In genomic region chr1:109099871-109100757, GRCh38 we compare ENCODE assay signal across 1 cellular context.
TF ChIP-seq lines count a peak whose summit lies in the region.

No MANE protein-coding gene starts in this region.

TF ChIP-seq in HepG2, 621 proteins besides CTCF, POLR2A, EP300 and RAD21 (continued from another document and continues in another):
- TF ChIP-seq FOXP4 (CRISPR knock-in tag; IDR thresholded peaks at IDR 0.05), result peak; percentile 78
- TF ChIP-seq RBFOX2 (IDR thresholded peaks at IDR 0.05; ENCODE audit: low read depth, low read length), result peak; percentile 100
- peak; percentile 91 for TF ChIP-seq ZNF790 (CRISPR knock-in tag; IDR thresholded peaks at IDR 0.05; ENCODE audit: borderline replicate concordance)
- peak; percentile 96; the same call in 1 of the 2 replicates for TF ChIP-seq REPIN1 (CRISPR knock-in tag; IDR thresholded peaks at IDR 0.05; ENCODE audit: borderline replicate concordance, low read depth)
- TF ChIP-seq UBTF (CRISPR knock-in tag; IDR thresholded peaks at IDR 0.05), result peak; percentile 78
- TF ChIP-seq ZNF580 (CRISPR knock-in tag; IDR thresholded peaks at IDR 0.05; ENCODE audit: borderline replicate concordance, low read depth), result no peak; the same call in 1 of the 2 replicates
- no peak for TF ChIP-seq HMGA1 (CRISPR knock-in tag; conservative IDR thresholded peaks at IDR 0.05)
- TF ChIP-seq CAMTA2 (CRISPR knock-in tag; IDR thresholded peaks at IDR 0.05; ENCODE audit: borderline replicate concordance), result peak; percentile 85; the same call in 1 of the 2 replicates
- TF ChIP-seq ZNF572 (CRISPR knock-in tag; IDR thresholded peaks at IDR 0.05), result peak; percentile 89; the same call in 1 of the 2 replicates
- no peak for TF ChIP-seq USF2 (IDR thresholded peaks at IDR 0.05; ENCODE audit: low read depth, low read length)
- TF ChIP-seq USF2 (CRISPR knock-in tag; IDR thresholded peaks at IDR 0.05; ENCODE audit: borderline replicate concordance), result peak; percentile 31; the same call in 1 of the 2 replicates
- TF ChIP-seq PHF5A (CRISPR knock-in tag; IDR thresholded peaks at IDR 0.05; ENCODE audit: low read depth, unreplicated experiment), result no peak
- TF ChIP-seq ZNF232 (CRISPR knock-in tag; IDR thresholded peaks at IDR 0.05; ENCODE audit: borderline replicate concordance), result no peak
- peak; percentile 81 for TF ChIP-seq ZMYM3 (CRISPR knock-in tag; IDR thresholded peaks at IDR 0.05)
- TF ChIP-seq DRAP1 (CRISPR knock-in tag; IDR thresholded peaks at IDR 0.05), result peak; percentile 98
- TF ChIP-seq YEATS2 (CRISPR knock-in tag; IDR thresholded peaks at IDR 0.05; ENCODE audit: borderline replicate concordance), result peak; percentile 96; the same call in 1 of the 2 replicates
- TF ChIP-seq KMT2A (CRISPR knock-in tag; IDR thresholded peaks at IDR 0.05), result peak; percentile 89
- peak; percentile 66 for TF ChIP-seq NKX3-1 (CRISPR knock-in tag; IDR thresholded peaks at IDR 0.05)
- TF ChIP-seq ZBTB34 (CRISPR knock-in tag; IDR thresholded peaks at IDR 0.05), result no peak
- TF ChIP-seq AGO2 (optimal IDR thresholded peaks at IDR 0.05; ENCODE audit: low read depth, low read length), result peak; percentile 98
- TF ChIP-seq ZNF274 (CRISPR knock-in tag; IDR thresholded peaks at IDR 0.05), result peak; percentile 95
- no peak for TF ChIP-seq KLF9 (CRISPR knock-in tag; IDR thresholded peaks at IDR 0.05; ENCODE audit: low read depth)
- TF ChIP-seq NFE2L2 (IDR thresholded peaks at IDR 0.05; ENCODE audit: low read length), result no peak
- 0 out of 2 replicates have a peak, but pooled peaks have one; percentile 64 for TF ChIP-seq ZNF672 (CRISPR knock-in tag; IDR thresholded peaks at IDR 0.05)
- peak; percentile 94 for TF ChIP-seq ETV5 (CRISPR knock-in tag; IDR thresholded peaks at IDR 0.05; ENCODE audit: borderline replicate concordance)
- TF ChIP-seq ZNF121 (CRISPR knock-in tag; IDR thresholded peaks at IDR 0.05), result peak; percentile 39; the same call in 1 of the 2 replicates
- TF ChIP-seq ZNF883 (CRISPR knock-in tag; IDR thresholded peaks at IDR 0.05; ENCODE audit: not compliant biosample characterization), result peak; percentile 89
- no peak for TF ChIP-seq TCF7 (IDR thresholded peaks at IDR 0.05; ENCODE audit: low read depth)
- TF ChIP-seq STAG1 (CRISPR knock-in tag; IDR thresholded peaks at IDR 0.05), result peak; percentile 54
- TF ChIP-seq U2AF2 (IDR thresholded peaks at IDR 0.05; ENCODE audit: low read depth, low read length), result no peak
- TF ChIP-seq SNRNP70 (IDR thresholded peaks at IDR 0.05; ENCODE audit: low read depth, low read length), result no peak
- peak; percentile 22; the same call in 1 of the 2 replicates for TF ChIP-seq NCOR1 (IDR thresholded peaks at IDR 0.05; ENCODE audit: borderline replicate concordance, low read length)
- TF ChIP-seq ZMYM2 (CRISPR knock-in tag; IDR thresholded peaks at IDR 0.05), result peak; percentile 92
- no peak for TF ChIP-seq ATF3 (CRISPR knock-in tag; IDR thresholded peaks at IDR 0.05)
- no peak for TF ChIP-seq ZFP36L2 (CRISPR knock-in tag; IDR thresholded peaks at IDR 0.05)
- TF ChIP-seq ZNF841 (CRISPR knock-in tag; IDR thresholded peaks at IDR 0.05; ENCODE audit: borderline replicate concordance), result peak; percentile 54
- peak; percentile 72 for TF ChIP-seq ARID2 (CRISPR knock-in tag; IDR thresholded peaks at IDR 0.05; ENCODE audit: borderline replicate concordance)
- TF ChIP-seq POLR2AphosphoS5 (IDR thresholded peaks at IDR 0.05; ENCODE audit: low read depth, low read length), result peak; percentile 100
- TF ChIP-seq ARID5B (CRISPR knock-in tag; IDR thresholded peaks at IDR 0.05), result peak; percentile 79
- no peak for TF ChIP-seq RFX5 (IDR thresholded peaks at IDR 0.05; ENCODE audit: low read depth, low read length)
- no peak for TF ChIP-seq ZNF660 (CRISPR knock-in tag; IDR thresholded peaks at IDR 0.05; ENCODE audit: borderline replicate concordance, low read depth)
- peak; percentile 84 for TF ChIP-seq HDAC2 (CRISPR knock-in tag; IDR thresholded peaks at IDR 0.05)
- no peak; the same call in 1 of the 2 replicates for TF ChIP-seq ZNF124 (CRISPR knock-in tag; IDR thresholded peaks at IDR 0.05)
- no peak for TF ChIP-seq ONECUT2 (CRISPR knock-in tag; IDR thresholded peaks at IDR 0.05)
- peak; percentile 87; the same call in 1 of the 2 replicates for TF ChIP-seq IRX3 (CRISPR knock-in tag; IDR thresholded peaks at IDR 0.05; ENCODE audit: borderline replicate concordance, low read depth)
- peak; percentile 96 for TF ChIP-seq SAFB2 (CRISPR knock-in tag; IDR thresholded peaks at IDR 0.05; ENCODE audit: borderline replicate concordance, low read depth)
- TF ChIP-seq ZSCAN20 (CRISPR knock-in tag; IDR thresholded peaks at IDR 0.05; ENCODE audit: borderline replicate concordance), result no peak
- TF ChIP-seq DPF2 (CRISPR knock-in tag; IDR thresholded peaks at IDR 0.05; ENCODE audit: borderline replicate concordance, low read depth), result peak; percentile 44; the same call in 1 of the 2 replicates
- TF ChIP-seq ZNF513 (CRISPR knock-in tag; conservative IDR thresholded peaks at IDR 0.05), result no peak
- TF ChIP-seq ELF3 (CRISPR knock-in tag; IDR thresholded peaks at IDR 0.05), result peak; percentile 78
- TF ChIP-seq ZNF33B (CRISPR knock-in tag; IDR thresholded peaks at IDR 0.05), result peak; percentile 88; the same call in 1 of the 2 replicates
- no peak for TF ChIP-seq LRRFIP1 (CRISPR knock-in tag; conservative IDR thresholded peaks at IDR 0.05)
